Comparison of ENCODE assay signal across 17 cellular contexts in the genomic region with DNA sequence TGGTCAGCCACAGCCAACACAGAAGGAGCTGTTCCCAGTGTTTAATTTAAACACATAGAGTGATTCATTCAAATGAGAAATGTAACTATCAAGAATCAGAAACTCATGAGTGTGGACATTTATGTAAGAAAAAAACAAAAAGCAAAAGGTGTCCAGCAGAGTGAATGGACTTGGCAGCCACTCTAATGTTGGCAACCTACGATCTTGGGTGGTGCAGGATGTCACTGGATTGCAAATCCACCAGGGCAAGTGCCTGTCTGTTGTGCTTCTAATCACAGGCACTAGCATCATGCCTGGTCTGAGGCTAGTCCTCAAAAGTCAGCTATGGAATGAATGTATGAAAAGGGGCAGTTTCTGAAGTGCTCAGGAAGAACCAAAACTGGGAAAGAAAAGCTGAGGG.
DNase-seq lines count a peak whose midpoint lies in the region; ATAC-seq, FAIRE-seq and TF ChIP-seq lines count a peak whose summit lies in the region.
"Had no signal": no experiment of that assay in that cellular context is flagged by ENCODE, and none has a peak within 500 bp of the region (broad histone marks: within the 10 kb centered on the region; RNA-seq: fewer than 3 reads in every experiment).

No MANE protein-coding gene starts in this region.

- H3K27me3 ChIP-seq in OCI-LY3 (ENCODE audit: low read depth, low read length) (no peaks in the 10 kb centered on the region), esophagus muscularis mucosa (no peaks in the 10 kb centered on the region), WERI-Rb-1 (ENCODE audit: insufficient read depth, low read depth, severe bottlenecking) (no peaks in the 10 kb centered on the region), HepG2 (ENCODE audit: control insufficient read depth in 1 of 2, insufficient read depth in 2 of 2, low read length in 2 of 2) (no peaks in the 10 kb centered on the region; a peak in 1 of 5 replicates)
- H3K27me3 ChIP-seq: BE2C had no signal

- POLR2A ChIA-PET in HepG2 (lab: Yijun Ruan, JAX) = no interaction called here

- peaks cover 48% of the 10 kb centered on the region for H3K4me1 ChIP-seq in OCI-LY3 (ENCODE audit: low read length)
- H3K4me1 ChIP-seq in esophagus muscularis mucosa = peaks cover 0 to 9% (median 2%) of the 10 kb centered on the region in 4 donors
- no peaks in the 10 kb centered on the region for H3K4me1 ChIP-seq in HepG2 (ENCODE audit: insufficient read depth, low read length)
- H3K4me1 ChIP-seq: BE2C, HAP-1 had no signal

- peak overlapping the region; percentile 39; the same call in 1 of the 2 replicates for H3K9ac ChIP-seq in OCI-LY3 (ENCODE audit: low read length)
- no peak overlapping the region for H3K9ac ChIP-seq in HepG2 (ENCODE audit: insufficient read depth, low read depth, low read length)

- in situ Hi-C loops in G401 (cut with HindIII; ENCODE audit: low sequenced_read_pairs) = no loop called here
- in situ Hi-C loops in HepG2 (cut with HindIII; ENCODE audit: extremely low pct_ligation_motif_present, low pct_unique_long_range_greater_than_20kb) = no loop called here

- H3K4me3 ChIP-seq in OCI-LY3 (ENCODE audit: low read length) (peak overlapping the region; percentile 47), esophagus muscularis mucosa (no peak overlapping the region), WERI-Rb-1 (ENCODE audit: low read depth, low read length) (no peak overlapping the region), HepG2 (replicated peaks in 1 of 3; ENCODE audit: insufficient read depth in 1 of 3, low read depth in 2 of 3, low read length in 3 of 3) (no peak overlapping the region)
- H3K4me3 ChIP-seq: GM12878, HAP-1, K562 had no signal

- intact Hi-C loops in esophagus muscularis mucosa (cut with DNase I) = no loop called here
- intact Hi-C loops in HepG2 (cut with micrococcal nuclease; ENCODE audit: unreplicated experiment) = no loop called here

- WGBS in esophagus muscularis mucosa = 44% methylated on average over 1 of the region's 1 CpG
- 7% methylated on average over 1 of the region's 1 CpG for WGBS in HepG2 (ENCODE audit: low lambda C conversion rate)

- TF ChIP-seq RAD21 in HepG2 (CRISPR knock-in tag; IDR thresholded peaks at IDR 0.05) = no peak

- H4K20me1 ChIP-seq in OCI-LY3 (ENCODE audit: insufficient read depth, low read length) = no peaks in the 10 kb centered on the region
- no peaks in the 10 kb centered on the region for H4K20me1 ChIP-seq in HepG2 (ENCODE audit: insufficient read depth, low read length)

- peak; percentile 76 for DNase-seq in G401 (ENCODE audit: low spot score)
- DNase-seq in esophagus muscularis mucosa (ENCODE audit: extremely low spot score) = peak; percentile 55
- no peak for DNase-seq in WERI-Rb-1
- DNase-seq in HepG2 (ENCODE audit: low spot score) = no peak
- no peak for DNase-seq in CD1c-positive myeloid dendritic cell (ENCODE audit: extremely low spot score)
- DNase-seq: ACHN; BE2C; Calu3; CD8-positive, alpha-beta T cell; DMS79 treated with DMSO at 0.1 percent for 48 hours; IMR-90 had no signal

- H3K79me2 ChIP-seq in OCI-LY3 (ENCODE audit: low read length) = no peaks in the 10 kb centered on the region
- no peaks in the 10 kb centered on the region for H3K79me2 ChIP-seq in HepG2 (ENCODE audit: insufficient read depth, low read length)

- no peak for ATAC-seq in HepG2
- ATAC-seq: CD8-positive, alpha-beta T cell; GM12878; K562 had no signal

- TF ChIP-seq CTCF in OCI-LY3 (IDR thresholded peaks at IDR 0.05; ENCODE audit: low read depth, low read length) (no peak), esophagus muscularis mucosa (IDR thresholded peaks at IDR 0.05) (no peak), WERI-Rb-1 (IDR thresholded peaks at IDR 0.05; ENCODE audit: low read depth, low read length) (no peak), HepG2 (CRISPR knock-in tag; IDR thresholded peaks at IDR 0.05) (no peak)

- TF ChIP-seq EP300 in esophagus muscularis mucosa (IDR thresholded peaks at IDR 0.05) = no peak
- no peak for TF ChIP-seq EP300 in HepG2 (IDR thresholded peaks at IDR 0.05; ENCODE audit: low read depth in 2 of 2, low read length in 2 of 2)
- TF ChIP-seq EP300 in HepG2 (CRISPR knock-in tag; IDR thresholded peaks at IDR 0.05; ENCODE audit: borderline replicate concordance) = no peak

- H3K9me3 ChIP-seq in OCI-LY3 (ENCODE audit: insufficient read depth, low read length) (no peaks in the 10 kb centered on the region), esophagus muscularis mucosa (no peaks in the 10 kb centered on the region), WERI-Rb-1 (ENCODE audit: severe bottlenecking) (no peaks in the 10 kb centered on the region), HepG2 (ENCODE audit: low read length) (peaks cover 10% of the 10 kb centered on the region)
- H3K9me3 ChIP-seq: BE2C, HAP-1 had no signal

- H3K36me3 ChIP-seq in OCI-LY3 (replicated peaks; ENCODE audit: low read depth, low read length) = no peaks in the 10 kb centered on the region
- no peaks in the 10 kb centered on the region for H3K36me3 ChIP-seq in esophagus muscularis mucosa
- no peaks in the 10 kb centered on the region for H3K36me3 ChIP-seq in WERI-Rb-1
- H3K36me3 ChIP-seq in HepG2 (replicated peaks in 1 of 2; ENCODE audit: control insufficient read depth in 1 of 2, insufficient read depth in 2 of 2, low read length in 2 of 2) = no peaks in the 10 kb centered on the region
- H3K36me3 ChIP-seq: BE2C, HAP-1 had no signal

- TF ChIP-seq POLR2A in esophagus muscularis mucosa (IDR thresholded peaks at IDR 0.05; ENCODE audit: low read depth) (no peak), HepG2 (IDR thresholded peaks at IDR 0.05; ENCODE audit: insufficient read depth in 1 of 2, low read depth in 2 of 2, low read length in 2 of 2) (no peak)

- peak overlapping the region; percentile 78 for H3K4me2 ChIP-seq in OCI-LY3 (ENCODE audit: low read length)
- no peak overlapping the region for H3K4me2 ChIP-seq in HepG2 (ENCODE audit: low read depth, low read length)

- peak overlapping the region; percentile 24; the same call in 1 of the 2 replicates for H2AFZ ChIP-seq in OCI-LY3 (ENCODE audit: low read depth, low read length)
- no peak overlapping the region for H2AFZ ChIP-seq in HepG2 (ENCODE audit: low read length)

- CTCF ChIA-PET in HepG2 (lab: Yijun Ruan, JAX; ENCODE audit: low intra/inter-chr PET ratio, low total read pairs) = no interaction called here

- BruUV-seq in HepG2 (replicated peaks; lab: Mats Ljungman, UMichigan) = no TSS peak

- H3K27ac ChIP-seq in OCI-LY3 (ENCODE audit: low read length) (peak overlapping the region; percentile 53), esophagus muscularis mucosa (replicated peaks in 1 of 4) (no peak overlapping the region), WERI-Rb-1 (no peak overlapping the region), HepG2 (ENCODE audit: extremely low read length, insufficient read depth, low read length) (no peak overlapping the region)

- FAIRE-seq in HepG2 (lab: Jason Lieb, UNC) = no peak
- FAIRE-seq: A204.1, GM12878, GM19239, K562 had no signal

TF ChIP-seq in HepG2, 621 proteins besides CTCF, POLR2A, EP300 and RAD21:
- TF ChIP-seq ZKSCAN1 (IDR thresholded peaks at IDR 0.05; ENCODE audit: low read length) (no peak), HOXA5 (CRISPR knock-in tag; IDR thresholded peaks at IDR 0.05) (no peak), ZNF629 (CRISPR knock-in tag; conservative IDR thresholded peaks at IDR 0.05) (no peak), WIZ (CRISPR knock-in tag; IDR thresholded peaks at IDR 0.05) (no peak), SNRNP70 (IDR thresholded peaks at IDR 0.05; ENCODE audit: low read depth, low read length) (no peak), REL (CRISPR knock-in tag; conservative IDR thresholded peaks at IDR 0.05) (no peak), TRIM24 (CRISPR knock-in tag; IDR thresholded peaks at IDR 0.05) (no peak)
- TF ChIP-seq, protein P1, sequence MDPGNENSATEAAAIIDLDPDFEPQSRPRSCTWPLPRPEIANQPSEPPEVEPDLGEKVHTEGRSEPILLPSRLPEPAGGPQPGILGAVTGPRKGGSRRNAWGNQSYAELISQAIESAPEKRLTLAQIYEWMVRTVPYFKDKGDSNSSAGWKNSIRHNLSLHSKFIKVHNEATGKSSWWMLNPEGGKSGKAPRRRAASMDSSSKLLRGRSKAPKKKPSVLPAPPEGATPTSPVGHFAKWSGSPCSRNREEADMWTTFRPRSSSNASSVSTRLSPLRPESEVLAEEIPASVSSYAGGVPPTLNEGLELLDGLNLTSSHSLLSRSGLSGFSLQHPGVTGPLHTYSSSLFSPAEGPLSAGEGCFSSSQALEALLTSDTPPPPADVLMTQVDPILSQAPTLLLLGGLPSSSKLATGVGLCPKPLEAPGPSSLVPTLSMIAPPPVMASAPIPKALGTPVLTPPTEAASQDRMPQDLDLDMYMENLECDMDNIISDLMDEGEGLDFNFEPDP (CRISPR knock-in tag; conservative IDR thresholded peaks at IDR 0.05) = no peak
- TF ChIP-seq, protein P2, sequence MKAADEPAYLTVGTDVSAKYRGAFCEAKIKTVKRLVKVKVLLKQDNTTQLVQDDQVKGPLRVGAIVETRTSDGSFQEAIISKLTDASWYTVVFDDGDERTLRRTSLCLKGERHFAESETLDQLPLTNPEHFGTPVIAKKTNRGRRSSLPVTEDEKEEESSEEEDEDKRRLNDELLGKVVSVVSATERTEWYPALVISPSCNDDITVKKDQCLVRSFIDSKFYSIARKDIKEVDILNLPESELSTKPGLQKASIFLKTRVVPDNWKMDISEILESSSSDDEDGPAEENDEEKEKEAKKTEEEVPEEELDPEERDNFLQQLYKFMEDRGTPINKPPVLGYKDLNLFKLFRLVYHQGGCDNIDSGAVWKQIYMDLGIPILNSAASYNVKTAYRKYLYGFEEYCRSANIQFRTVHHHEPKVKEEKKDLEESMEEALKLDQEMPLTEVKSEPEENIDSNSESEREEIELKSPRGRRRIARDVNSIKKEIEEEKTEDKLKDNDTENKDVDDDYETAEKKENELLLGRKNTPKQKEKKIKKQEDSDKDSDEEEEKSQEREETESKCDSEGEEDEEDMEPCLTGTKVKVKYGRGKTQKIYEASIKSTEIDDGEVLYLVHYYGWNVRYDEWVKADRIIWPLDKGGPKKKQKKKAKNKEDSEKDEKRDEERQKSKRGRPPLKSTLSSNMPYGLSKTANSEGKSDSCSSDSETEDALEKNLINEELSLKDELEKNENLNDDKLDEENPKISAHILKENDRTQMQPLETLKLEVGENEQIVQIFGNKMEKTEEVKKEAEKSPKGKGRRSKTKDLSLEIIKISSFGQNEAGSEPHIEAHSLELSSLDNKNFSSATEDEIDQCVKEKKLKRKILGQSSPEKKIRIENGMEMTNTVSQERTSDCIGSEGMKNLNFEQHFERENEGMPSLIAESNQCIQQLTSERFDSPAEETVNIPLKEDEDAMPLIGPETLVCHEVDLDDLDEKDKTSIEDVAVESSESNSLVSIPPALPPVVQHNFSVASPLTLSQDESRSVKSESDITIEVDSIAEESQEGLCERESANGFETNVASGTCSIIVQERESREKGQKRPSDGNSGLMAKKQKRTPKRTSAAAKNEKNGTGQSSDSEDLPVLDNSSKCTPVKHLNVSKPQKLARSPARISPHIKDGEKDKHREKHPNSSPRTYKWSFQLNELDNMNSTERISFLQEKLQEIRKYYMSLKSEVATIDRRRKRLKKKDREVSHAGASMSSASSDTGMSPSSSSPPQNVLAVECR (CRISPR knock-in tag; IDR thresholded peaks at IDR 0.05; ENCODE audit: borderline replicate concordance) = no peak

Comparison
In these comparisons a context has a peak if more than half of its experiments do, and no peak if none do; other contexts are left out.
1. DNase-seq: peak in G401 (single experiment) and esophagus muscularis mucosa (single experiment); none in WERI-Rb-1 (single experiment), HepG2 (single experiment) and CD1c-positive myeloid dendritic cell (single experiment).